Comparison of ENCODE assay signal across 10 cellular contexts in the genomic region with DNA sequence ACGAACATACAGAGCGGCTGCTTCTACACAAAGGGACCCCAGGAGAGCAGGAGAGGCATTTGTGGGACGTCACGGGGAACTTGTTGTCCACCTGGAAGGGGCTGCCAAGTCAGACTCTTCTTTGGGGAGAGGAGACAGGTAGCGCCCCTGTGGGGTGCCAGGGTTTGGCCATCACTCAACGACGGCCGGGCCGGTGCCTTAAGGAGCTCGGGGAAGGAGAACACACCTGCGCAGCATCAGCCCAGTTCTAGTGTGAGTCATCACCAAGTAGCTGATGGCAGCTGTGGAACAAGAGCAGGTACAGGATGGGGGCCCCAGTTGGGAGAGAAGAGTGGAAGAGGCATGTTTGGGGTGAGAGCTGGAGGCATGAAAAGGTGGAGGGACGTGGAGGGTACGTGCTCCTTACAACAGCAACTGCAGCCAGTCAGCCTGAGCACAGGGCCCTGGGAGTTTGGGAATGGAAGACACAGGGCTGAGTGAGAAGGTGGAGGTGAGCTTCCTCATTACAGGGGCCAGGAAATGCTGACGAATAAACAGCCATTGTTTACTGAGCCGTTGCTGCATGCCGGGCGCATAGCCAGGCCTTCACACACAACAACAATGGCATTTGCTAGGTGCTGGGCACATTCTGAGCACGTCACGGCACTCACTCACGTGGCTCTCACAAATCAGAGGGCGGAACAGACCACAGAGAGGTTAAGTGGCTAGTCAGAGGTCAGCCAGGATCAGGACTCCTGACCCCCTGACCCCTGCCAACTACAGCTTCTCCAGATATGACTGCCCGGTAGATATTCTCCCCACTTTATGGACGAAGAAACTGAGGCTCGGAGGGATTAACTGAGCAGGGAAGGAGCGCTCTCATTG. TPM values are rescaled to one million over a fixed set of nuclear protein-coding genes. Genes with fewer than 3 reads are reported as not detected.
A peak's percentile ranks its signal among the peaks of the same experiment; 100 is the strongest.
DNase-seq lines count a peak whose midpoint lies in the region; ATAC-seq lines count a peak whose summit lies in the region.
"Had no signal": no experiment of that assay in that cellular context is flagged by ENCODE, and none has a peak within 500 bp of the region (broad histone marks: within the 10 kb centered on the region; RNA-seq: fewer than 3 reads in every experiment).

No MANE protein-coding gene starts in this region.

- peaks cover 22% of the 10 kb centered on the region for H3K4me1 Mint-ChIP-seq in stimulated activated effector memory CD8-positive, alpha-beta T cell treated with anti-CD3 and anti-CD28 coated beads, Interleukin-12 subunit alpha, Interleukin-12 subunit beta, amount 100 ng/mL, for 72 hours

- no peak overlapping the region for H3K27ac Mint-ChIP-seq in stimulated activated effector memory CD8-positive, alpha-beta T cell treated with anti-CD3 and anti-CD28 coated beads, Interleukin-12 subunit alpha, Interleukin-12 subunit beta, amount 100 ng/mL, for 72 hours

- peak; percentile 75 for DNase-seq in M059J (ENCODE audit: low read depth)
- peak; percentile 79 for DNase-seq in RPMI8226
- DNase-seq in iPS-NIHi11 (ENCODE audit: low spot score): peak; percentile 66
- no peak for DNase-seq in stimulated activated effector memory CD8-positive, alpha-beta T cell treated with anti-CD3 and anti-CD28 coated beads, Interleukin-12 subunit alpha, Interleukin-12 subunit beta, amount 100 ng/mL, for 72 hours (ENCODE audit: low spot score in 2 of 2)
- no peak for DNase-seq in stimulated activated CD4-positive, alpha-beta T cell treated with anti-CD3 and anti-CD28 coated beads, Interleukin-2, amount 100 ng/mL, for 24 hours
- DNase-seq in NCI-H187 (lab: John Stamatoyannopoulos, UW): no peak
- no peak for DNase-seq in medulla oblongata (ENCODE audit: extremely low spot score)
- DNase-seq: activated effector memory CD4-positive, alpha-beta T cell treated with anti-CD3 and anti-CD28 coated beads, Interleukin-2, amount 50 U/mL, for 16 hours; stimulated activated CD4-positive, alpha-beta T cell treated with anti-CD3 and anti-CD28 coated beads, Interleukin-2, amount 100 ng/mL, for 48 hours had no signal

- peak overlapping the region; percentile 22 for H3K4me3 Mint-ChIP-seq in stimulated activated effector memory CD8-positive, alpha-beta T cell treated with anti-CD3 and anti-CD28 coated beads, Interleukin-12 subunit alpha, Interleukin-12 subunit beta, amount 100 ng/mL, for 72 hours

- no peaks in the 10 kb centered on the region for H3K36me3 Mint-ChIP-seq in stimulated activated effector memory CD8-positive, alpha-beta T cell treated with anti-CD3 and anti-CD28 coated beads, Interleukin-12 subunit alpha, Interleukin-12 subunit beta, amount 100 ng/mL, for 72 hours

- ATAC-seq in stimulated activated effector memory CD8-positive, alpha-beta T cell treated with anti-CD3 and anti-CD28 coated beads, Interleukin-12 subunit alpha, Interleukin-12 subunit beta, amount 100 ng/mL, for 72 hours: no peak
- ATAC-seq in GM19467 (IDR thresholded peaks at IDR 0.05; ENCODE audit: unreplicated experiment): no peak

- no peaks in the 10 kb centered on the region for H3K9me3 Mint-ChIP-seq in stimulated activated effector memory CD8-positive, alpha-beta T cell treated with anti-CD3 and anti-CD28 coated beads, Interleukin-12 subunit alpha, Interleukin-12 subunit beta, amount 100 ng/mL, for 72 hours

RNA-seq across cellular contexts. Expression of a gene that starts 29.1 kb away (rescaled TPM):
- 52.0 and 64.2 TPM in 2 replicates for total RNA-seq in M059J (2014; rRNA removed; shearing (Covaris generic))

Comparison
In these comparisons a context has a peak if more than half of its experiments do, and no peak if none do; other contexts are left out.
1. DNase-seq: peak in M059J (single experiment), RPMI8226 (single experiment) and iPS-NIHi11 (single experiment); none in stimulated activated effector memory CD8-positive, alpha-beta T cell treated with anti-CD3 and anti-CD28 coated beads, Interleukin-12 subunit alpha, Interleukin-12 subunit beta, amount 100 ng/mL, for 72 hours (0 of 2), stimulated activated CD4-positive, alpha-beta T cell treated with anti-CD3 and anti-CD28 coated beads, Interleukin-2, amount 100 ng/mL, for 24 hours (0 of 2), NCI-H187 (0 of 2) and medulla oblongata (single experiment).